In the genomic region with DNA sequence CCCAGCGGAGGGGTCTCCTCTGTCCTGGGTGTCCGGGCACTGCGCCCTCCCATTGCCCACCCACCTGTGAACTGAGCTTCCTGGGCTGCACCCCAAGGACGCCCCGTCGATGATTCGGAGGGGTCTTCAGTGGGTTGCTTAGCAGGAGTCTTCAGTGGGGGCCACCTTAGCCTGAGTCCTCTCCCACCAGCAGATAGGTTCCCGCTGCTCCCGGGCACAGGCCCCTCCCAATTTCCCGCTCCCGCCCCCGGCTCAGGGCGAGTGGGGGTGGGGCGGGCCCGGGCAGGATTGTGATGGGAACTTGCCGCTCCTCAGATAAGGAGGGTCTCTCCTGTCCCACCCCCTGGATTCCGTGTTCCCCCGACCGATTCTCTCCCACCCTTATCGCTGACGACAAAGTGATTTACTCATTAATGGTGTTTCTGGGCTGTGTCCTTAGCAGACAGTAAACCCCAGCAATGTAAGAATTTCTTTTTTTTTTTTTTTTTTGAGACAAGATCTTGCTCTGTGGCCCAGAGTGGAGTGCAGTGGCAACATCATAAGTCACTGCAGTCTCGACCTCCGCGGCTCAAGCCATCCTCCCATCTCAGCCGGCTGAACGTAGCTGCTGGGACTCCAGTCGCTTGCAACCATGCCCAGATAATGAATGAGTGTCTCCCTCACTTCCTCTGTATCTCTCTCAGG, we compare ENCODE assay signal across 8 cellular contexts. TPM values are rescaled to one million over a fixed set of nuclear protein-coding genes. Genes with fewer than 3 reads are reported as not detected.
DNase-seq lines count a peak whose midpoint lies in the region; ATAC-seq and TF ChIP-seq lines count a peak whose summit lies in the region.

No MANE protein-coding gene starts in this region.

- H4K20me1 ChIP-seq in Loucy (ENCODE audit: insufficient read depth, low read length, poor library complexity, severe bottlenecking) = no peaks in the 10 kb centered on the region

- H3K4me1 ChIP-seq in Loucy (ENCODE audit: insufficient read depth, low read length, poor library complexity, severe bottlenecking) (peaks cover 4% of the 10 kb centered on the region), right cardiac atrium (ENCODE audit: control insufficient read depth, insufficient read depth, low read length) (no peaks in the 10 kb centered on the region)

- 0 out of 2 replicates have a peak overlapping the region, but pooled peaks have one; percentile 11 for H2AFZ ChIP-seq in Loucy (ENCODE audit: low read length)

- no peak for TF ChIP-seq CTCF in Loucy (conservative IDR thresholded peaks at IDR 0.05; ENCODE audit: low read length)

- no peaks in the 10 kb centered on the region for H3K36me3 ChIP-seq in Loucy (ENCODE audit: insufficient read depth, low read length)

- DNase-seq in DMS114 treated with DMSO at 0.1 percent for 48 hours (lab: John Stamatoyannopoulos, UW; ENCODE audit: unreplicated experiment) = peak; percentile 11
- peak; percentile 13 for DNase-seq in activated naive CD4-positive, alpha-beta T cell treated with anti-CD3 and anti-CD28 coated beads, Interleukin-2, amount 50 U/mL, for 16 hours
- peak in 2 of 3 donors; percentile 17 to 66 for DNase-seq in right cardiac atrium
- DNase-seq in skeletal muscle cell (ENCODE audit: low read depth) = no peak
- DNase-seq in foreskin melanocyte = no peak

- no peaks in the 10 kb centered on the region for H3F3A ChIP-seq in Loucy (ENCODE audit: low read depth)

- H3K4me2 ChIP-seq in Loucy (ENCODE audit: low read depth, low read length, poor library complexity, severe bottlenecking) = no peak overlapping the region

- H3K27me3 ChIP-seq in Loucy (ENCODE audit: insufficient read depth, low read length, poor library complexity, severe bottlenecking) (no peaks in the 10 kb centered on the region), right cardiac atrium (ENCODE audit: control insufficient read depth, insufficient read depth) (no peaks in the 10 kb centered on the region)

- H3K9me2 ChIP-seq in Loucy (replicated peaks; ENCODE audit: low read depth, low read length) = no peaks in the 10 kb centered on the region

- under 1% methylated on average over 27 of the region's 27 CpGs for WGBS in right cardiac atrium

- peak; percentile 42 to 63 for ATAC-seq in right cardiac atrium
- no peak for ATAC-seq in GM21423 (IDR thresholded peaks at IDR 0.05; ENCODE audit: unreplicated experiment)
- no peak for ATAC-seq in HG02610 (IDR thresholded peaks at IDR 0.05; ENCODE audit: unreplicated experiment)

- H3K9ac ChIP-seq in Loucy (ENCODE audit: low read depth, low read length, poor library complexity, severe bottlenecking) = no peak overlapping the region

- intact Hi-C loops in right cardiac atrium (cut with DNase I) = no loop called here

- H3K79me2 ChIP-seq in Loucy (ENCODE audit: insufficient read depth, low read length) = no peaks in the 10 kb centered on the region

- H3K9me3 ChIP-seq in Loucy (ENCODE audit: insufficient read depth, low read depth, low read length) (no peaks in the 10 kb centered on the region), right cardiac atrium (ENCODE audit: control insufficient read depth, low read length) (no peaks in the 10 kb centered on the region)

- H3K4me3 ChIP-seq in Loucy (ENCODE audit: low read length, poor library complexity, severe bottlenecking) (no peak overlapping the region), right cardiac atrium (ENCODE audit: low read length) (no peak overlapping the region), skeletal muscle cell (ENCODE audit: low read depth, low read length) (peak overlapping the region; percentile 48)

- no peak overlapping the region for H3K27ac ChIP-seq in right cardiac atrium (ENCODE audit: low read length)

RNA-seq across cellular contexts. Expression of gene S1PR5, which starts 0.7 kb away (rescaled TPM):
- total RNA-seq in right cardiac atrium = under 1 TPM in 3 of 4 donors, not detected in 1; 0.15 to 0.31 (median 0.19) TPM
- polyA plus RNA-seq in right cardiac atrium = 0.16 TPM

RNA-seq across cellular contexts. Expression of gene KEAP1, which starts 14.7 kb away (rescaled TPM):
- 10 to 100 TPM; 48.0 to 74.6 (median 62.8) TPM for total RNA-seq in right cardiac atrium
- polyA plus RNA-seq in right cardiac atrium = 51.9 TPM

RNA-seq across cellular contexts. Expression of gene ATG4D, which starts 25.8 kb away (rescaled TPM):
- 10 to 100 TPM; 45.1 to 54.0 (median 48.9) TPM for total RNA-seq in right cardiac atrium
- 48.0 TPM for polyA plus RNA-seq in right cardiac atrium

RNA-seq across cellular contexts. Expression of gene KRI1, which starts 47.9 kb away (rescaled TPM):
- total RNA-seq in right cardiac atrium = 10 to 100 TPM; 10.5 to 13.0 (median 12.1) TPM
- polyA plus RNA-seq in right cardiac atrium = 9.3 TPM

RNA-seq across cellular contexts. Expression of gene CDKN2D, which starts 50.9 kb away (rescaled TPM):
- total RNA-seq in right cardiac atrium = 1 to 10 TPM; 6.1 to 7.6 (median 7.0) TPM
- 9.4 TPM for polyA plus RNA-seq in right cardiac atrium

Comparison
In these comparisons a context has a peak if more than half of its experiments do, and no peak if none do; other contexts are left out.
1. DNase-seq: peak in DMS114 treated with DMSO at 0.1 percent for 48 hours (single experiment), activated naive CD4-positive, alpha-beta T cell treated with anti-CD3 and anti-CD28 coated beads, Interleukin-2, amount 50 U/mL, for 16 hours (single experiment) and right cardiac atrium (2 of 3); none in skeletal muscle cell (single experiment) and foreskin melanocyte (single experiment).
2. ATAC-seq: peak in right cardiac atrium (2 of 2); none in GM21423 (single experiment) and HG02610 (single experiment).